ENCODE assay signal across 17 cellular contexts in the genomic region with DNA sequence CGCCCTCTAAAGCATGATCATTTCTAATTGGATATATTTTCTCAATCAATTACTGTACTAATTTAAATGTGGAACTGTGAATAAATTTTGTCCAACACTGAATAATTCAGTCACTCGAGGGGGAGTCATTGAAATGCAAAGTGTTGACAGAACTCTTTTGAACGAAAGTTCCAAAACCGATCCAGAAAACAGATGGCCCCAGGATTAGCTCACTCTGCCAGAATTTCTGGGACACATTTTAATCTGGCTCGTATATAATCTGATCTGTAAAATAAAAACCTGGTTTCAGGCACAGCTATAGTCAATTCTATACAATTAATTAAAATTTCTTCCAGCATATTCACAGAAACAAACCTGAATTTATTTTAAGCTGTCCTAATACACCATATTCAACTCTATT.
DNase-seq lines count a peak whose midpoint lies in the region; ATAC-seq, FAIRE-seq and TF ChIP-seq lines count a peak whose summit lies in the region.
"Had no signal": no experiment of that assay in that cellular context is flagged by ENCODE, and none has a peak within 500 bp of the region (broad histone marks: within the 10 kb centered on the region; RNA-seq: fewer than 3 reads in every experiment).

No MANE protein-coding gene starts in this region.

- 71 to 85% (median 75%) methylated on average over 5 of the region's 5 CpGs for WGBS in spleen, 5 donors
- 41 to 46% methylated on average over 5 of the region's 5 CpGs for WGBS in heart right ventricle, 2 donors

- H3K4me1 ChIP-seq in spleen (no peaks in the 10 kb centered on the region), heart right ventricle (no peaks in the 10 kb centered on the region)

- no peak for TF ChIP-seq POLR2A in spleen (IDR thresholded peaks at IDR 0.05)

- DNase-seq in D721Med (ENCODE audit: insufficient read length, low spot score) (no peak), NCI-H446 (lab: John Stamatoyannopoulos, UW) (peak; percentile 50 to 84), NCI-H82 treated with DMSO at 0.1 percent for 48 hours (lab: John Stamatoyannopoulos, UW; ENCODE audit: unreplicated experiment) (peak; percentile 35), cerebellum (ENCODE audit: low spot score) (peak; percentile 10), spleen (no peak), putamen (ENCODE audit: low spot score) (no peak), heart right ventricle (no peak), NCI-H1092 (lab: John Stamatoyannopoulos, UW) (no peak)
- DNase-seq: 8988T; BE2C; CD4-positive, CD25-positive, alpha-beta regulatory T cell; CD8-positive, alpha-beta memory T cell; COR-L47; DMS79 treated with DMSO at 0.1 percent for 48 hours; GM23248 had no signal

- H3K36me3 ChIP-seq in spleen: no peaks in the 10 kb centered on the region
- H3K36me3 ChIP-seq in heart right ventricle: no peaks in the 10 kb centered on the region
- H3K36me3 ChIP-seq: BE2C, HAP-1 had no signal

- H3K4me3 ChIP-seq in spleen (no peak overlapping the region), heart right ventricle (no peak overlapping the region)
- H3K4me3 ChIP-seq: GM23248, HAP-1 had no signal

- H3K27ac ChIP-seq in spleen (no peak overlapping the region), heart right ventricle (no peak overlapping the region)
- H3K27ac ChIP-seq: GM23248 had no signal

- FAIRE-seq in D721Med (lab: Jason Lieb, UNC): peak; percentile 53
- FAIRE-seq: GM12891 had no signal

- no peak for TF ChIP-seq CTCF in D721Med (IDR thresholded peaks at IDR 0.05; ENCODE audit: insufficient read depth, missing control alignments)
- no peak for TF ChIP-seq CTCF in spleen (IDR thresholded peaks at IDR 0.05 in 8 of 11, conservative IDR thresholded peaks at IDR 0.05 in 3 of 11)
- no peak for TF ChIP-seq CTCF in heart right ventricle (IDR thresholded peaks at IDR 0.05)

- no peaks in the 10 kb centered on the region for H3K9me3 ChIP-seq in spleen
- no peaks in the 10 kb centered on the region for H3K9me3 ChIP-seq in heart right ventricle
- H3K9me3 ChIP-seq: BE2C, HAP-1 had no signal

- no peak for ATAC-seq in heart right ventricle

- intact Hi-C loops in spleen (cut with DNase I; ENCODE audit: low total_unique reads) (no loop called here), heart right ventricle (cut with DNase I) (no loop called here)

- no peaks in the 10 kb centered on the region for H3K27me3 ChIP-seq in spleen (replicated peaks in 1 of 7)
- H3K27me3 ChIP-seq in heart right ventricle: no peaks in the 10 kb centered on the region
- H3K27me3 ChIP-seq: BE2C had no signal

Comparison
In these comparisons a context has a peak if more than half of its experiments do, and no peak if none do; other contexts are left out.
1. DNase-seq: peak in NCI-H446 (2 of 2), NCI-H82 treated with DMSO at 0.1 percent for 48 hours (single experiment) and cerebellum (single experiment); none in D721Med (single experiment), spleen (single experiment), putamen (single experiment), heart right ventricle (0 of 2) and NCI-H1092 (single experiment).